Comparison of ENCODE assay signal across 2 cellular contexts in the genomic region with DNA sequence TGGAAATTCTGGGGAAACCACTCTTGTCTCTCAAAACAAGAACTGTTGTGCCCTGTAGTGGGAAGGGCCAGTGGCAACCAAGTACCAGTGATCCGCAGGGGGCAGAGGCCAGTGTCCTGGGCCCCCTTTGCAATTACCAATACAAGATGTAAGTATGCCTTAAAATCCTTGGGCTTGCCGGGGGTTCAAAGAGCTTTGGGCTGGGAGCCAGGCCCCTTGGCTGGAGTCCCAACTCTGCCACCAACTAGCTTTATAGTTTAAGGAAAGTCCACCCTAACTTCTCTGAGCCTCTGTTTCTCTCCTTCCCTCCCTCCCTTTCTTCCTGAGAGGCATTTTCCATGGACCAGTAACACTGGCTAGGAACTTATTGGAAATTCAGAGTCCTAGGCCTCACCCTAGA.
TF ChIP-seq lines count a peak whose summit lies in the region.

No MANE protein-coding gene starts in this region.

TF ChIP-seq in IMR-90, 13 proteins besides CTCF, POLR2A, EP300 and RAD21:
- TF ChIP-seq RFX5 (IDR thresholded peaks at IDR 0.05; ENCODE audit: low read depth, low read length) (no peak), BHLHE40 (IDR thresholded peaks at IDR 0.05; ENCODE audit: low read depth, low read length) (no peak), SMC3 (IDR thresholded peaks at IDR 0.05; ENCODE audit: low read depth, low read length) (no peak), CEBPB (IDR thresholded peaks at IDR 0.05; ENCODE audit: low read depth, low read length) (no peak), CHD1 (IDR thresholded peaks at IDR 0.05; ENCODE audit: low read depth, low read length) (no peak), MAZ (IDR thresholded peaks at IDR 0.05; ENCODE audit: borderline replicate concordance, low read depth, low read length) (no peak), FOS (IDR thresholded peaks at IDR 0.05; ENCODE audit: low read depth, low read length) (no peak), MAFK (IDR thresholded peaks at IDR 0.05; ENCODE audit: low read depth, low read length) (no peak), NFE2L2 (IDR thresholded peaks at IDR 0.05; ENCODE audit: low read depth, low read length) (no peak), RCOR1 (IDR thresholded peaks at IDR 0.05; ENCODE audit: insufficient replicate concordance, low read length) (no peak), MXI1 (IDR thresholded peaks at IDR 0.05; ENCODE audit: borderline replicate concordance, low read depth, low read length) (no peak)
- TF ChIP-seq, protein P1, sequence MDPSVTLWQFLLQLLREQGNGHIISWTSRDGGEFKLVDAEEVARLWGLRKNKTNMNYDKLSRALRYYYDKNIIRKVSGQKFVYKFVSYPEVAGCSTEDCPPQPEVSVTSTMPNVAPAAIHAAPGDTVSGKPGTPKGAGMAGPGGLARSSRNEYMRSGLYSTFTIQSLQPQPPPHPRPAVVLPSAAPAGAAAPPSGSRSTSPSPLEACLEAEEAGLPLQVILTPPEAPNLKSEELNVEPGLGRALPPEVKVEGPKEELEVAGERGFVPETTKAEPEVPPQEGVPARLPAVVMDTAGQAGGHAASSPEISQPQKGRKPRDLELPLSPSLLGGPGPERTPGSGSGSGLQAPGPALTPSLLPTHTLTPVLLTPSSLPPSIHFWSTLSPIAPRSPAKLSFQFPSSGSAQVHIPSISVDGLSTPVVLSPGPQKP (IDR thresholded peaks at IDR 0.05; ENCODE audit: borderline replicate concordance, low read depth, low read length), result no peak
- TF ChIP-seq, protein P2, sequence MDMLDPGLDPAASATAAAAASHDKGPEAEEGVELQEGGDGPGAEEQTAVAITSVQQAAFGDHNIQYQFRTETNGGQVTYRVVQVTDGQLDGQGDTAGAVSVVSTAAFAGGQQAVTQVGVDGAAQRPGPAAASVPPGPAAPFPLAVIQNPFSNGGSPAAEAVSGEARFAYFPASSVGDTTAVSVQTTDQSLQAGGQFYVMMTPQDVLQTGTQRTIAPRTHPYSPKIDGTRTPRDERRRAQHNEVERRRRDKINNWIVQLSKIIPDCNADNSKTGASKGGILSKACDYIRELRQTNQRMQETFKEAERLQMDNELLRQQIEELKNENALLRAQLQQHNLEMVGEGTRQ (IDR thresholded peaks at IDR 0.05; ENCODE audit: low read depth, low read length), result no peak
TF ChIP-seq in IMR-90: peak in this region for 0.

TF ChIP-seq in HepG2, 621 proteins besides CTCF, POLR2A, EP300 and RAD21:
- TF ChIP-seq GATAD1 (CRISPR knock-in tag; IDR thresholded peaks at IDR 0.05), result no peak
- TF ChIP-seq, protein P3, sequence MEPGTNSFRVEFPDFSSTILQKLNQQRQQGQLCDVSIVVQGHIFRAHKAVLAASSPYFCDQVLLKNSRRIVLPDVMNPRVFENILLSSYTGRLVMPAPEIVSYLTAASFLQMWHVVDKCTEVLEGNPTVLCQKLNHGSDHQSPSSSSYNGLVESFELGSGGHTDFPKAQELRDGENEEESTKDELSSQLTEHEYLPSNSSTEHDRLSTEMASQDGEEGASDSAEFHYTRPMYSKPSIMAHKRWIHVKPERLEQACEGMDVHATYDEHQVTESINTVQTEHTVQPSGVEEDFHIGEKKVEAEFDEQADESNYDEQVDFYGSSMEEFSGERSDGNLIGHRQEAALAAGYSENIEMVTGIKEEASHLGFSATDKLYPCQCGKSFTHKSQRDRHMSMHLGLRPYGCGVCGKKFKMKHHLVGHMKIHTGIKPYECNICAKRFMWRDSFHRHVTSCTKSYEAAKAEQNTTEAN (CRISPR knock-in tag; conservative IDR thresholded peaks at IDR 0.05), result no peak
- no peak for TF ChIP-seq PPARG (CRISPR knock-in tag; conservative IDR thresholded peaks at IDR 0.05)
